ENCODE assay signal across 1 cellular context in genomic region chr11:46114961-46115360, GRCh38.
TF ChIP-seq lines count a peak whose summit lies in the region.

No MANE protein-coding gene starts in this region.

TF ChIP-seq in GM12878, 131 proteins besides CTCF, POLR2A, EP300 and RAD21 (continued from another document):
- no peak for TF ChIP-seq NKRF (conservative IDR thresholded peaks at IDR 0.05)
- no peak for TF ChIP-seq SIX5 (IDR thresholded peaks at IDR 0.05; ENCODE audit: low read depth, low read length, severe bottlenecking)
- no peak for TF ChIP-seq NFIC (IDR thresholded peaks at IDR 0.05; ENCODE audit: low read depth, low read length)
- no peak for TF ChIP-seq BRCA1 (IDR thresholded peaks at IDR 0.05; ENCODE audit: low read depth, low read length)
- no peak for TF ChIP-seq SP1 (IDR thresholded peaks at IDR 0.05; ENCODE audit: low read depth, low read length)
- TF ChIP-seq ZNF274 (IDR thresholded peaks at IDR 0.05; ENCODE audit: insufficient read depth, insufficient read length), result no peak
- TF ChIP-seq ZBTB4 (CRISPR knock-in tag; IDR thresholded peaks at IDR 0.05), result no peak
- TF ChIP-seq YBX1 (IDR thresholded peaks at IDR 0.05), result no peak
- no peak for TF ChIP-seq TAF1 (IDR thresholded peaks at IDR 0.05; ENCODE audit: borderline replicate concordance, low read depth, low read length)
- no peak for TF ChIP-seq E2F4 (IDR thresholded peaks at IDR 0.05; ENCODE audit: low read depth, low read length)
